In genomic region chr22:19070397-19071169, GRCh38 we compare ENCODE assay signal across 20 cellular contexts. TPM values are rescaled to one million over a fixed set of nuclear protein-coding genes. Genes with fewer than 3 reads are reported as not detected.
DNase-seq lines count a peak whose midpoint lies in the region; ATAC-seq lines count a peak whose summit lies in the region.
"Had no signal": no experiment of that assay in that cellular context is flagged by ENCODE, and none has a peak within 500 bp of the region (broad histone marks: within the 10 kb centered on the region; RNA-seq: fewer than 3 reads in every experiment).

No MANE protein-coding gene starts in this region.

- H3K4me3 ChIP-seq in endocrine pancreas (ENCODE audit: control insufficient read depth, insufficient read depth, low read length) (no peak overlapping the region), trophoblast cell (ENCODE audit: low read depth, low read length) (no peak overlapping the region)
- H3K4me3 ChIP-seq: BLaER1 treated with 17β-estradiol and CSF1 and Interleukin-3, amounts not matched to agents 10 nM and 100 nM; MG63; SJCRH30 had no signal

- H3K9me3 ChIP-seq in endocrine pancreas (ENCODE audit: control insufficient read depth, low read length) (no peaks in the 10 kb centered on the region), trophoblast cell (ENCODE audit: insufficient read depth, low read depth, low read length) (no peaks in the 10 kb centered on the region)
- H3K9me3 ChIP-seq: BLaER1 treated with 17β-estradiol and CSF1 and Interleukin-3, amounts not matched to agents 10 nM and 100 nM; MG63; SJCRH30 had no signal

- peak overlapping the region; percentile 30 for H2AFZ ChIP-seq in trophoblast cell (ENCODE audit: insufficient read depth, low read length, poor library complexity)

- DNase-seq in activated CD8-positive, alpha-beta memory T cell treated with anti-CD3 and anti-CD28 coated beads, Interleukin-2, amount 50 U/mL, for 48 hours = peak; percentile 28
- DNase-seq in activated CD8-positive, alpha-beta memory T cell treated with anti-CD3 and anti-CD28 coated beads, Interleukin-2, amount 50 U/mL, for 4 hours = no peak
- DNase-seq in NCI-H69 (lab: John Stamatoyannopoulos, UW) (peak; percentile 40), trophoblast cell (no peak), NCI-H1092 (lab: John Stamatoyannopoulos, UW) (no peak), globus pallidus (ENCODE audit: low spot score) (no peak)
- DNase-seq: DMS153; EL; MG63; NCI-H1105; NCI-H2029; NCI-H510A treated with DMSO at 0.1 percent for 48 hours; NK-92 treated with Interleukin-12 subunit alpha and Interleukin-12 subunit beta, amount 100 ng/mL, for 24 hours; OCI-M1; RPMI8226; SJCRH30 had no signal

- no peak overlapping the region for H3K4me2 ChIP-seq in trophoblast cell (ENCODE audit: low read length)
- H3K4me2 ChIP-seq: BLaER1 treated with 17β-estradiol and CSF1 and Interleukin-3, amounts not matched to agents 10 nM and 100 nM; KMS-11 had no signal

- no CpG with 5 or more reads among the region's 5 CpGs for WGBS in trophoblast cell (ENCODE audit: extremely low coverage, insufficient coverage, insufficient read length)

- H3K36me3 ChIP-seq in endocrine pancreas (ENCODE audit: control insufficient read depth, insufficient read depth, low read length) = peaks cover 3% of the 10 kb centered on the region
- H3K36me3 ChIP-seq in trophoblast cell (ENCODE audit: control insufficient read depth in 1 of 2, insufficient read depth in 2 of 2, low read length in 2 of 2) = peaks cover 29 to 35% of the 10 kb centered on the region in 2 experiments

- H3K18ac ChIP-seq in trophoblast cell (ENCODE audit: low read length) = no peak overlapping the region

- H3K23ac ChIP-seq in trophoblast cell (ENCODE audit: low read length) = no peak overlapping the region

- H2BK120ac ChIP-seq in trophoblast cell (ENCODE audit: insufficient read depth, low read length, poor library complexity) = no peak overlapping the region

- H4K12ac ChIP-seq in trophoblast cell (ENCODE audit: low read depth, low read length) = no peak overlapping the region

- H2AK5ac ChIP-seq in trophoblast cell (ENCODE audit: low read length) = no peak overlapping the region

- no peak overlapping the region for H2BK12ac ChIP-seq in trophoblast cell (ENCODE audit: low read length)

- no peak overlapping the region for H2BK5ac ChIP-seq in trophoblast cell (ENCODE audit: low read depth, low read length, poor library complexity)

- ATAC-seq in HG03520 (IDR thresholded peaks at IDR 0.05; ENCODE audit: unreplicated experiment) = no peak

- H3K27ac ChIP-seq in trophoblast cell (ENCODE audit: low read depth, low read length) = no peak overlapping the region
- H3K27ac ChIP-seq: KMS-11, SJCRH30 had no signal

- H3K4ac ChIP-seq in trophoblast cell (ENCODE audit: low read depth, low read length) = no peak overlapping the region

- H3K9ac ChIP-seq in endocrine pancreas (ENCODE audit: control insufficient read depth, insufficient read depth, low read length) (peak overlapping the region; percentile 14), trophoblast cell (ENCODE audit: low read length) (no peak overlapping the region)
- H3K9ac ChIP-seq: BLaER1 treated with 17β-estradiol and CSF1 and Interleukin-3, amounts not matched to agents 10 nM and 100 nM; KMS-11 had no signal

- no peak overlapping the region for H4K91ac ChIP-seq in trophoblast cell (ENCODE audit: low read depth, low read length)

- no peaks in the 10 kb centered on the region for H3K79me1 ChIP-seq in trophoblast cell (ENCODE audit: low read length)

- H3K4me1 ChIP-seq in endocrine pancreas (ENCODE audit: control insufficient read depth, insufficient read depth, low read length) = no peaks in the 10 kb centered on the region
- peaks cover 0 to 2% of the 10 kb centered on the region in 2 experiments for H3K4me1 ChIP-seq in trophoblast cell (ENCODE audit: control insufficient read depth in 1 of 2, insufficient read depth in 2 of 2, low read length in 2 of 2)
- H3K4me1 ChIP-seq: SJCRH30 had no signal

- no peak overlapping the region for H4K8ac ChIP-seq in trophoblast cell (ENCODE audit: low read depth, low read length)

- H3K27me3 ChIP-seq in endocrine pancreas (ENCODE audit: control insufficient read depth, insufficient read depth, low read length) (no peaks in the 10 kb centered on the region), trophoblast cell (ENCODE audit: insufficient read depth, low read length) (no peaks in the 10 kb centered on the region)
- H3K27me3 ChIP-seq: BLaER1 treated with 17β-estradiol and CSF1 and Interleukin-3, amounts not matched to agents 10 nM and 100 nM; MG63; SJCRH30 had no signal

- peaks cover 2% of the 10 kb centered on the region for H3K79me2 ChIP-seq in trophoblast cell (ENCODE audit: control insufficient read depth, insufficient read depth, low read length, poor library complexity)

- H3K14ac ChIP-seq in trophoblast cell (ENCODE audit: low read length) = no peak overlapping the region

RNA-seq across cellular contexts. Expression of gene DGCR2, which starts 51.6 kb away (rescaled TPM):
- polyA plus RNA-seq in trophoblast cell (2013) = 38.8 and 39.4 TPM in 2 replicates

Comparison
In these comparisons a context has a peak if more than half of its experiments do, and no peak if none do; other contexts are left out.
1. DNase-seq: peak in activated CD8-positive, alpha-beta memory T cell treated with anti-CD3 and anti-CD28 coated beads, Interleukin-2, amount 50 U/mL, for 48 hours (single experiment) and NCI-H69 (single experiment); none in activated CD8-positive, alpha-beta memory T cell treated with anti-CD3 and anti-CD28 coated beads, Interleukin-2, amount 50 U/mL, for 4 hours (single experiment), trophoblast cell (0 of 2), NCI-H1092 (single experiment) and globus pallidus (single experiment).